21 cellular contexts compared by ENCODE assay signal in the genomic region with DNA sequence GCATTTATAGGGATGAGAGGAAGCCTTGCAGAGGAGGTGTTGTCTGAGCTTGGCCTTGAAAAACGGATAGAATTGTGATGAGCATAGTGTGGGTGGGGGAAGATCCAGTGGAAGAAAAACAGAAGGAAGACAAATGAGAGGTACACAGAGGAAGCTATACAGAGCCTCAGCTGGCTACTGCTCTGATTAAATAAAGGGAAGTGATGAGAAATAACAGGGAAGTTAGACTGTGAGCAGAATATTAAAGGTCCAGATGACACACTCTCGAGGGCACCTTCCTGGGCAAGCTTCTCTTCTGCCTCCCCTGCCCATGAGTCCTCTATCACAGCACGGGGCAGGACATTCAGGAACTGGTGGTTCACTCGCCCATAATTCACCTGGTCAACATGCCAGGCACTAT.
DNase-seq lines count a peak whose midpoint lies in the region; ATAC-seq and TF ChIP-seq lines count a peak whose summit lies in the region.
"Had no signal": no experiment of that assay in that cellular context is flagged by ENCODE, and none has a peak within 500 bp of the region (broad histone marks: within the 10 kb centered on the region; RNA-seq: fewer than 3 reads in every experiment).

No MANE protein-coding gene starts in this region.

- intact Hi-C loops in spleen (cut with DNase I; ENCODE audit: low total_unique reads) = no loop called here
- intact Hi-C loops in posterior cingulate gyrus (cut with DNase I) = no loop called here

- ATAC-seq in HG02884 (IDR thresholded peaks at IDR 0.05; ENCODE audit: unreplicated experiment) (peak; percentile 28), GM21717 (IDR thresholded peaks at IDR 0.05; ENCODE audit: unreplicated experiment) (no peak)
- ATAC-seq: Panc1 had no signal

- DNase-seq in NOMO-1 treated with dmso at 0.1 percent for 144 hours (lab: John Stamatoyannopoulos, UW; ENCODE audit: unreplicated experiment) (peak; percentile 8), globus pallidus (ENCODE audit: low spot score) (peak; percentile 21), spleen (no peak), RKO (ENCODE audit: low spot score) (no peak), posterior cingulate gyrus (no peak)
- DNase-seq: activated CD4-positive, alpha-beta memory T cell treated with anti-CD3 and anti-CD28 coated beads, Interleukin-2, amount 10 ng/mL, durations not matched to agents 7 days and 5 days; activated naive CD4-positive, alpha-beta T cell; activated T-cell treated with anti-CD3 and anti-CD28 coated beads, Interleukin-2, amount 50 U/mL, for 1 hour; amniotic stem cell; COR-L47; foreskin melanocyte; GM23248; NCI-H1694; NCI-H748 treated with DMSO at 0.1 percent for 48 hours; SW 1271 had no signal

- TF ChIP-seq CTCF in spleen (IDR thresholded peaks at IDR 0.05 in 8 of 11, conservative IDR thresholded peaks at IDR 0.05 in 3 of 11) = no peak

- H3K27ac ChIP-seq in spleen = peak overlapping the region in 5 of 8 donors; percentile 40 to 63 (median 44)
- H3K27ac ChIP-seq: epithelial cell of prostate, GM23248, thoracic aorta, VCaP had no signal

- no peaks in the 10 kb centered on the region for H3K27me3 ChIP-seq in spleen (replicated peaks in 1 of 7)

- no peaks in the 10 kb centered on the region for H3K9me3 ChIP-seq in spleen
- H3K9me3 ChIP-seq: thoracic aorta had no signal

- 39 to 52% (median 50%) methylated on average over 4 of the region's 4 CpGs for WGBS in spleen, 5 donors

- no peak overlapping the region for H3K4me3 ChIP-seq in spleen
- H3K4me3 ChIP-seq: GM23248, thoracic aorta had no signal

- peaks cover 0 to 9% (median 0%) of the 10 kb centered on the region in 6 donors for H3K36me3 ChIP-seq in spleen

- TF ChIP-seq POLR2A in spleen (IDR thresholded peaks at IDR 0.05) = no peak

- peaks cover 0 to 25% (median 17%) of the 10 kb centered on the region in 6 donors for H3K4me1 ChIP-seq in spleen

Comparison
In these comparisons a context has a peak if more than half of its experiments do, and no peak if none do; other contexts are left out.
1. DNase-seq: peak in NOMO-1 treated with dmso at 0.1 percent for 144 hours (single experiment) and globus pallidus (single experiment); none in spleen (single experiment), RKO (single experiment) and posterior cingulate gyrus (0 of 10).